In the genomic region with DNA sequence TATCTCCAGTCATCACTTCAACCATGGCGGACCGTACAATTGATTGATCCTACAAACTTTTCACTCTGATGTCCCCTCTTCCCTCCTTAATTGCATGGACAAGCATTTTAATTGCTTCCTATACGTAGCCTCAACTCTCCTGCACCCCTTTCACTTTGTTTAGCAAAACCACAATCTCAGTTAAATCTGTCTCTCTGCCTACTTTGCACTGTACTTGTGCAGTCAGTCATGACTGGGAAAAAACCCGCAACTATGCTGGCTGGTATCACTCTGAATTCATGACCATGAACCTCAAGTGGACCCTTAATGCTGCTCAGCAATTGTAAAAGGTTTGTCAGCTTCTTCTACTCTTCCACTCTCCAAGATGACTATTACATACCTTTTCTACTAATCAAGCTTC, we compare ENCODE assay signal across 17 cellular contexts.
"Had no signal": no experiment of that assay in that cellular context is flagged by ENCODE, and none has a peak within 500 bp of the region (broad histone marks: within the 10 kb centered on the region; RNA-seq: fewer than 3 reads in every experiment).

No MANE protein-coding gene starts in this region.

- H3K4me3 Mint-ChIP-seq: neural crest cell; stimulated activated naive CD8-positive, alpha-beta T cell treated with anti-CD3 and anti-CD28 coated beads, Interleukin-15, amount 100 ng/mL, for 72 hours had no signal

- ATAC-seq: activated CD8-positive, alpha-beta memory T cell treated with anti-CD3 and anti-CD28 coated beads, Interleukin-2, amount 10 ng/mL, durations not matched to agents 7 days and 5 days; gastrocnemius medialis; left ventricle myocardium superior; stimulated activated naive CD8-positive, alpha-beta T cell treated with anti-CD3 and anti-CD28 coated beads, Interleukin-15, amount 100 ng/mL, for 72 hours had no signal

- DNase-seq: activated CD4-positive, alpha-beta T cell treated with anti-CD3 and anti-CD28 coated beads for 1 hour; activated CD4-positive, alpha-beta T cell treated with anti-CD3 and anti-CD28 coated beads, Interleukin-2, amount 50 U/mL, for 48 hours; activated CD8-positive, alpha-beta memory T cell treated with anti-CD3 and anti-CD28 coated beads, Interleukin-2, amount 10 ng/mL, durations not matched to agents 7 days and 5 days; activated gamma-delta T cell treated with Interleukin-2 at 50 U/mL for 16 hours; activated T-cell treated with anti-CD3 and anti-CD28 coated beads, Interleukin-2, amount 50 U/mL, for 48 hours; effector CD4-positive, alpha-beta T cell; gastrocnemius medialis; islet precursor cell; left ventricle myocardium superior; ovary; stimulated activated CD4-positive, alpha-beta T cell treated with anti-CD3 and anti-CD28 coated beads, Interleukin-4, amount 100 ng/mL, for 1 hour; stimulated activated CD8-positive, alpha-beta memory T cell treated with anti-CD3 and anti-CD28 coated beads, Interleukin-4, amount 100 ng/mL, for 48 hours; stimulated activated naive CD8-positive, alpha-beta T cell treated with anti-CD3 and anti-CD28 coated beads, Interleukin-15, amount 100 ng/mL, for 72 hours had no signal

- H3K27ac ChIP-seq: ascending aorta, cardiac muscle cell, gastrocnemius medialis, ovary, thoracic aorta had no signal

- H3K4me1 Mint-ChIP-seq: activated CD8-positive, alpha-beta memory T cell treated with anti-CD3 and anti-CD28 coated beads, Interleukin-2, amount 10 ng/mL, durations not matched to agents 7 days and 5 days; neural crest cell; stimulated activated naive CD8-positive, alpha-beta T cell treated with anti-CD3 and anti-CD28 coated beads, Interleukin-15, amount 100 ng/mL, for 72 hours had no signal

- H3K36me3 ChIP-seq: ascending aorta, cardiac muscle cell, gastrocnemius medialis, ovary, thoracic aorta had no signal

- H3K27ac Mint-ChIP-seq: activated CD8-positive, alpha-beta memory T cell treated with anti-CD3 and anti-CD28 coated beads, Interleukin-2, amount 10 ng/mL, durations not matched to agents 7 days and 5 days; stimulated activated naive CD8-positive, alpha-beta T cell treated with anti-CD3 and anti-CD28 coated beads, Interleukin-15, amount 100 ng/mL, for 72 hours had no signal

- H3K4me1 ChIP-seq: ascending aorta, gastrocnemius medialis had no signal

- H3K36me3 Mint-ChIP-seq: activated CD8-positive, alpha-beta memory T cell treated with anti-CD3 and anti-CD28 coated beads, Interleukin-2, amount 10 ng/mL, durations not matched to agents 7 days and 5 days had no signal

- H3K9me3 ChIP-seq: ascending aorta, gastrocnemius medialis, ovary, thoracic aorta had no signal

- H3K4me3 ChIP-seq: ascending aorta, cardiac muscle cell, gastrocnemius medialis, ovary, thoracic aorta had no signal

- H3K27me3 Mint-ChIP-seq: activated CD8-positive, alpha-beta memory T cell treated with anti-CD3 and anti-CD28 coated beads, Interleukin-2, amount 10 ng/mL, durations not matched to agents 7 days and 5 days; stimulated activated naive CD8-positive, alpha-beta T cell treated with anti-CD3 and anti-CD28 coated beads, Interleukin-15, amount 100 ng/mL, for 72 hours had no signal

- H3K27me3 ChIP-seq: ascending aorta, cardiac muscle cell, gastrocnemius medialis, ovary had no signal
